In the genomic region with DNA sequence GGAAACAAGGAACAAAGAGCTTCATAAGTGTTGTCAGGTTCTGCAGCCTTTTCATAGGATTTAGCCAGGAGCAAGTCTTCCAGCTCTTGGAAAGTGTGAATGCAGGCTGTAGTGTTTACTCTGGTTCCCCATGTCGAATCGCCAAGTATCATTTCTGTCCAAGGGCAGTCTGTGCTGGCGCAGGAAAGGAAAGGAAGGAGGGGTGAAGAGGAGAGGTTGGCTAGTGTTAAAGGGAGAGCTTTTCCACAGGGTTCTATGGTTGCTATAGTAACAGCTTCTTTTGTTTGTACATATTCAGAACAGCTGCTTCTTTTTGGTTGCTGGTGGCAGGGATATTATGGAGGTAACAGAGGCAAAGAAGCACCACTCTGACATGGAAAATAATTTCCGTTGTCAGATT, we compare ENCODE assay signal across 10 cellular contexts.
DNase-seq lines count a peak whose midpoint lies in the region; ATAC-seq and TF ChIP-seq lines count a peak whose summit lies in the region.
"Had no signal": no experiment of that assay in that cellular context is flagged by ENCODE, and none has a peak within 500 bp of the region (broad histone marks: within the 10 kb centered on the region; RNA-seq: fewer than 3 reads in every experiment).

No MANE protein-coding gene starts in this region.

- no peaks in the 10 kb centered on the region for H3K9me3 ChIP-seq in osteoblast (ENCODE audit: low read depth, low read length)

- no peak overlapping the region for H3K27ac Mint-ChIP-seq in stimulated activated naive B cell treated with anti-CD40 and anti-IgM and Interleukin-4, amounts not matched to agents 10 μg/mL and 1 μg/mL and 100 μg/mL, for 72 hours
- H3K27ac Mint-ChIP-seq: CD8-positive, alpha-beta memory T cell; naive B cell had no signal

- H3K4me3 ChIP-seq in osteoblast (ENCODE audit: insufficient read depth, low read length), result no peak overlapping the region

- no peaks in the 10 kb centered on the region for H4K20me1 ChIP-seq in osteoblast (ENCODE audit: insufficient read depth, low read length)

- H3K9me3 Mint-ChIP-seq in stimulated activated naive B cell treated with anti-CD40 and anti-IgM and Interleukin-4, amounts not matched to agents 10 μg/mL and 1 μg/mL and 100 μg/mL, for 72 hours, result peaks cover 0 to 2% of the 10 kb centered on the region in 2 donors

- DNase-seq in NCI-H128 (lab: John Stamatoyannopoulos, UW; ENCODE audit: unreplicated experiment) (peak; percentile 48), NCI-H345 (lab: John Stamatoyannopoulos, UW) (peak; percentile 96), ecto neural progenitor cell (ENCODE audit: low spot score) (peak; percentile 53), pons (ENCODE audit: low spot score) (peak; percentile 31), osteoblast (ENCODE audit: insufficient read length, low spot score, missing footprints) (no peak)
- DNase-seq in stimulated activated naive B cell treated with anti-CD40 and anti-IgM and Interleukin-4, amounts not matched to agents 10 μg/mL and 1 μg/mL and 100 μg/mL, for 72 hours, result no peak
- DNase-seq in stimulated activated naive CD8-positive, alpha-beta T cell treated with anti-CD3 and anti-CD28 coated beads, Interleukin-15, Interleukin-2, amounts not matched to agents 100 U/mL and 50 U/mL, for 24 hours, result no peak
- DNase-seq: CD8-positive, alpha-beta memory T cell; erythroblast; naive B cell had no signal

- ATAC-seq in stimulated activated naive B cell treated with anti-CD40 and anti-IgM and Interleukin-4, amounts not matched to agents 10 μg/mL and 1 μg/mL and 100 μg/mL, for 72 hours (replicated peaks), result no peak
- no peak for ATAC-seq in stimulated activated naive CD8-positive, alpha-beta T cell treated with anti-CD3 and anti-CD28 coated beads, Interleukin-15, Interleukin-2, amounts not matched to agents 100 U/mL and 50 U/mL, for 24 hours

- H3K36me3 ChIP-seq in osteoblast (ENCODE audit: insufficient read depth, low read length), result no peaks in the 10 kb centered on the region

- H3K27me3 Mint-ChIP-seq in stimulated activated naive B cell treated with anti-CD40 and anti-IgM and Interleukin-4, amounts not matched to agents 10 μg/mL and 1 μg/mL and 100 μg/mL, for 72 hours, result no peaks in the 10 kb centered on the region
- H3K27me3 Mint-ChIP-seq: CD8-positive, alpha-beta memory T cell; naive B cell had no signal

- H3K36me3 Mint-ChIP-seq in stimulated activated naive B cell treated with anti-CD40 and anti-IgM and Interleukin-4, amounts not matched to agents 10 μg/mL and 1 μg/mL and 100 μg/mL, for 72 hours, result no peaks in the 10 kb centered on the region
- H3K36me3 Mint-ChIP-seq: CD8-positive, alpha-beta memory T cell; naive B cell had no signal

- no peak overlapping the region for H3K4me2 ChIP-seq in osteoblast (ENCODE audit: insufficient read depth, low read length)

- no peaks in the 10 kb centered on the region for H3K4me1 Mint-ChIP-seq in stimulated activated naive B cell treated with anti-CD40 and anti-IgM and Interleukin-4, amounts not matched to agents 10 μg/mL and 1 μg/mL and 100 μg/mL, for 72 hours
- H3K4me1 Mint-ChIP-seq: CD8-positive, alpha-beta memory T cell; naive B cell had no signal

- H3K27me3 ChIP-seq in osteoblast (ENCODE audit: insufficient read depth, low read length), result no peaks in the 10 kb centered on the region

- H3K79me2 ChIP-seq in osteoblast (ENCODE audit: insufficient read depth, low read length), result no peaks in the 10 kb centered on the region

- no peak overlapping the region for H3K4me3 Mint-ChIP-seq in stimulated activated naive B cell treated with anti-CD40 and anti-IgM and Interleukin-4, amounts not matched to agents 10 μg/mL and 1 μg/mL and 100 μg/mL, for 72 hours
- H3K4me3 Mint-ChIP-seq: CD8-positive, alpha-beta memory T cell; naive B cell had no signal

- H3K27ac ChIP-seq in osteoblast (ENCODE audit: low read depth, low read length), result no peak overlapping the region

- no peak for TF ChIP-seq CTCF in osteoblast (IDR thresholded peaks at IDR 0.05; ENCODE audit: extremely low read depth, low read depth, low read length)

- no peak overlapping the region for H2AFZ ChIP-seq in osteoblast (ENCODE audit: low read length)

- H3K4me1 ChIP-seq in osteoblast (ENCODE audit: insufficient read depth, low read length), result no peaks in the 10 kb centered on the region

Comparison
In these comparisons a context has a peak if more than half of its experiments do, and no peak if none do; other contexts are left out.
1. DNase-seq: peak in NCI-H128 (single experiment), NCI-H345 (single experiment), ecto neural progenitor cell (single experiment) and pons (single experiment); none in stimulated activated naive B cell treated with anti-CD40 and anti-IgM and Interleukin-4, amounts not matched to agents 10 μg/mL and 1 μg/mL and 100 μg/mL, for 72 hours (single experiment), osteoblast (single experiment) and stimulated activated naive CD8-positive, alpha-beta T cell treated with anti-CD3 and anti-CD28 coated beads, Interleukin-15, Interleukin-2, amounts not matched to agents 100 U/mL and 50 U/mL, for 24 hours (single experiment).